Comparison of ENCODE assay signal across 22 cellular contexts in genomic region chr3:99625643-99626414, GRCh38. TPM values are rescaled to one million over a fixed set of nuclear protein-coding genes. Genes with fewer than 3 reads are reported as not detected.
DNase-seq lines count a peak whose midpoint lies in the region; ATAC-seq, FAIRE-seq and TF ChIP-seq lines count a peak whose summit lies in the region.
"Had no signal": no experiment of that assay in that cellular context is flagged by ENCODE, and none has a peak within 500 bp of the region (broad histone marks: within the 10 kb centered on the region; RNA-seq: fewer than 3 reads in every experiment).

No MANE protein-coding gene starts in this region.

- in situ Hi-C loops in astrocyte of the spinal cord (cut with HindIII; ENCODE audit: low sequenced_read_pairs): no loop called here

- peak; percentile 28 for DNase-seq in AG08396 (ENCODE audit: low spot score)
- peak; percentile 83 for DNase-seq in HFF-Myc (ENCODE audit: extremely low read depth, low read depth)
- DNase-seq in astrocyte of the spinal cord (ENCODE audit: low read depth, low spot score): peak; percentile 39
- DNase-seq in foreskin fibroblast: peak; percentile 76 to 84
- DNase-seq in pancreas: no peak
- no peak for DNase-seq in GM19239 (ENCODE audit: insufficient read length, low spot score)
- DNase-seq in HT-29 (ENCODE audit: low spot score): no peak
- DNase-seq: activated CD8-positive, alpha-beta T cell treated with anti-CD3 and anti-CD28 coated beads for 36 hours; activated naive CD4-positive, alpha-beta T cell treated with anti-CD3 and anti-CD28 coated beads, Interleukin-2, amount 50 U/mL, for 16 hours; activated T-cell treated with anti-CD3 and anti-CD28 coated beads, Interleukin-2, amount 50 U/mL, for 24 hours; DND-41; glutamatergic neuron; GOT3; left ventricle myocardium inferior; NCI-H1694; NCI-H774; T1000 had no signal

- no peak for TF ChIP-seq CTCF in HFF-Myc (IDR thresholded peaks at IDR 0.05; ENCODE audit: low read depth, low read length, missing control alignments)
- TF ChIP-seq CTCF in astrocyte of the spinal cord (IDR thresholded peaks at IDR 0.05; ENCODE audit: low read depth, low read length): no peak
- TF ChIP-seq CTCF in foreskin fibroblast (IDR thresholded peaks at IDR 0.05; ENCODE audit: low read depth, low read length): no peak
- TF ChIP-seq CTCF in pancreas (IDR thresholded peaks at IDR 0.05): no peak

- no peak overlapping the region for H3K27ac ChIP-seq in pancreas
- H3K27ac ChIP-seq: left ventricle myocardium inferior, neural progenitor cell, suprapubic skin had no signal

- no peaks in the 10 kb centered on the region for H3K27me3 ChIP-seq in pancreas
- H3K27me3 ChIP-seq: neural progenitor cell, suprapubic skin had no signal

- FAIRE-seq in pancreas (lab: Jason Lieb, UNC): no peak
- FAIRE-seq in GM19239 (lab: Jason Lieb, UNC): no peak
- FAIRE-seq: colon, HepG2 had no signal

- 44 to 58% methylated on average over 3 of the region's 3 CpGs for WGBS in pancreas, 2 donors

- no peaks in the 10 kb centered on the region for H3K36me3 ChIP-seq in pancreas
- H3K36me3 ChIP-seq: left ventricle myocardium inferior, neural progenitor cell, suprapubic skin had no signal

- intact Hi-C loops in pancreas (cut with DNase I): no loop called here

- H3K9me3 ChIP-seq in pancreas: no peaks in the 10 kb centered on the region
- H3K9me3 ChIP-seq: left ventricle myocardium inferior, suprapubic skin had no signal

- ATAC-seq in pancreas (no peak), HG03039 (IDR thresholded peaks at IDR 0.05; ENCODE audit: unreplicated experiment) (no peak)
- ATAC-seq: activated CD8-positive, alpha-beta T cell treated with anti-CD3 and anti-CD28 coated beads for 36 hours had no signal

- H3K4me3 ChIP-seq in HFF-Myc (replicated peaks; ENCODE audit: low read depth, low read length): no peak overlapping the region
- no peak overlapping the region for H3K4me3 ChIP-seq in astrocyte of the spinal cord (ENCODE audit: low read depth, low read length)
- no peak overlapping the region for H3K4me3 ChIP-seq in foreskin fibroblast (ENCODE audit: low read depth in 1 of 2, low read length in 2 of 2)
- H3K4me3 ChIP-seq in pancreas: no peak overlapping the region
- H3K4me3 ChIP-seq: left ventricle myocardium inferior, neural progenitor cell, suprapubic skin had no signal

- H3K4me1 ChIP-seq in pancreas: no peaks in the 10 kb centered on the region
- H3K4me1 ChIP-seq: left ventricle myocardium inferior, neural progenitor cell, suprapubic skin had no signal

RNA-seq across cellular contexts. Expression of gene COL8A1, which starts 12.6 kb away (rescaled TPM):
- 10 to 100 TPM in 1 of 6 donors, 1 to 10 TPM in 1, under 1 TPM in 4; 0.24 to 10.1 (median 0.59) TPM for total RNA-seq in pancreas
- under 1 TPM; 0.35 to 0.87 TPM for polyA plus RNA-seq in pancreas
- total RNA-seq in HT-29 (2014; rRNA removed; shearing (Covaris generic)): 0.13 TPM in 1 of 2 replicates, not detected in the other
- total RNA-seq: activated CD8-positive, alpha-beta T cell treated with anti-CD3 and anti-CD28 coated beads for 36 hours; HepG2 had no signal
- polyA plus RNA-seq: HepG2 had no signal

Comparison
In these comparisons a context has a peak if more than half of its experiments do, and no peak if none do; other contexts are left out.
1. DNase-seq: peak in AG08396 (single experiment), HFF-Myc (single experiment), astrocyte of the spinal cord (single experiment) and foreskin fibroblast (2 of 2); none in pancreas (0 of 6), GM19239 (single experiment) and HT-29 (single experiment).